Comparison of ENCODE assay signal across 1 cellular context in the genomic region with DNA sequence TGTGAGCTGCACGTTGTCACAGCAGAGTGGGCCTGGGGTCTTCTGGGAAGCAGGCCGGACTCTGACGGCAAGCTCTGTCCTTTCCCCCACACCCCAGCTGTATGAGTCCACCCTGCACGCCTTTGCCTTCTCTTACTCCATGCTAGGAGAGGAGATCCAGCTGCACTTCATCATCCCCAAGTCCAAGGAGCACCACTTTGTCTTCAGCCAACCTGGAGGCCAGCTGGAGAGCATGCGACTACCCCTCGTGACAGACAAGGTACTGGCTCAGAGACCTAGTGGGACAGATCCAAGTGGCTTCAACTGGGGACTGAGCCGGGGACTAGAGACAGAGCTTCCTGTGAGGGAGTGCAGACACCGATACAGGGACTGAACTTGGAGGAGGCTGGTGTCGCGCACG.
TF ChIP-seq lines count a peak whose summit lies in the region.

No MANE protein-coding gene starts in this region.

TF ChIP-seq in HepG2, 621 proteins besides CTCF, POLR2A, EP300 and RAD21 (continued from another document):
- TF ChIP-seq PAWR (CRISPR knock-in tag; IDR thresholded peaks at IDR 0.05; ENCODE audit: borderline replicate concordance) (no peak), ZNF652 (CRISPR knock-in tag; IDR thresholded peaks at IDR 0.05; ENCODE audit: borderline replicate concordance, low read depth) (no peak), ZNF775 (CRISPR knock-in tag; IDR thresholded peaks at IDR 0.05; ENCODE audit: borderline replicate concordance) (no peak), IKZF4 (CRISPR knock-in tag; IDR thresholded peaks at IDR 0.05; ENCODE audit: borderline replicate concordance, low read depth, not compliant biosample characterization) (no peak), KDM3A (CRISPR knock-in tag; IDR thresholded peaks at IDR 0.05; ENCODE audit: low read depth) (no peak), GATA4 (IDR thresholded peaks at IDR 0.05; ENCODE audit: borderline replicate concordance, low read depth) (no peak), SMYD3 (CRISPR knock-in tag; IDR thresholded peaks at IDR 0.05) (no peak), RBFOX2 (IDR thresholded peaks at IDR 0.05; ENCODE audit: low read depth, low read length) (no peak), DMTF1 (CRISPR knock-in tag; IDR thresholded peaks at IDR 0.05) (no peak), ZNF138 (CRISPR knock-in tag; IDR thresholded peaks at IDR 0.05; ENCODE audit: low read depth) (no peak), AGO2 (optimal IDR thresholded peaks at IDR 0.05; ENCODE audit: low read depth, low read length) (peak; percentile 4), ZNF841 (CRISPR knock-in tag; IDR thresholded peaks at IDR 0.05; ENCODE audit: borderline replicate concordance) (no peak), ZNF556 (CRISPR knock-in tag; IDR thresholded peaks at IDR 0.05; ENCODE audit: borderline replicate concordance) (no peak)
- TF ChIP-seq, protein P1, sequence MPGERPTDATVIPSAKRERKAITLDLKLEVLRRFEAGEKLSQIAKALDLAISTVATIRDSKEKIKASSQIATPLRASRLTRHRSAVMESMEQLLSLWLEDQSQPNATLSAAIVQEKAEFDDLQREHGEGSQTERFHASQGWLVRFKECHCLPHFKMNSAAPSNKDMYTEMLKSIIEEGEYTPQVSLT (CRISPR knock-in tag; IDR thresholded peaks at IDR 0.05; ENCODE audit: borderline replicate concordance, low read depth): no peak
- TF ChIP-seq, protein P2, sequence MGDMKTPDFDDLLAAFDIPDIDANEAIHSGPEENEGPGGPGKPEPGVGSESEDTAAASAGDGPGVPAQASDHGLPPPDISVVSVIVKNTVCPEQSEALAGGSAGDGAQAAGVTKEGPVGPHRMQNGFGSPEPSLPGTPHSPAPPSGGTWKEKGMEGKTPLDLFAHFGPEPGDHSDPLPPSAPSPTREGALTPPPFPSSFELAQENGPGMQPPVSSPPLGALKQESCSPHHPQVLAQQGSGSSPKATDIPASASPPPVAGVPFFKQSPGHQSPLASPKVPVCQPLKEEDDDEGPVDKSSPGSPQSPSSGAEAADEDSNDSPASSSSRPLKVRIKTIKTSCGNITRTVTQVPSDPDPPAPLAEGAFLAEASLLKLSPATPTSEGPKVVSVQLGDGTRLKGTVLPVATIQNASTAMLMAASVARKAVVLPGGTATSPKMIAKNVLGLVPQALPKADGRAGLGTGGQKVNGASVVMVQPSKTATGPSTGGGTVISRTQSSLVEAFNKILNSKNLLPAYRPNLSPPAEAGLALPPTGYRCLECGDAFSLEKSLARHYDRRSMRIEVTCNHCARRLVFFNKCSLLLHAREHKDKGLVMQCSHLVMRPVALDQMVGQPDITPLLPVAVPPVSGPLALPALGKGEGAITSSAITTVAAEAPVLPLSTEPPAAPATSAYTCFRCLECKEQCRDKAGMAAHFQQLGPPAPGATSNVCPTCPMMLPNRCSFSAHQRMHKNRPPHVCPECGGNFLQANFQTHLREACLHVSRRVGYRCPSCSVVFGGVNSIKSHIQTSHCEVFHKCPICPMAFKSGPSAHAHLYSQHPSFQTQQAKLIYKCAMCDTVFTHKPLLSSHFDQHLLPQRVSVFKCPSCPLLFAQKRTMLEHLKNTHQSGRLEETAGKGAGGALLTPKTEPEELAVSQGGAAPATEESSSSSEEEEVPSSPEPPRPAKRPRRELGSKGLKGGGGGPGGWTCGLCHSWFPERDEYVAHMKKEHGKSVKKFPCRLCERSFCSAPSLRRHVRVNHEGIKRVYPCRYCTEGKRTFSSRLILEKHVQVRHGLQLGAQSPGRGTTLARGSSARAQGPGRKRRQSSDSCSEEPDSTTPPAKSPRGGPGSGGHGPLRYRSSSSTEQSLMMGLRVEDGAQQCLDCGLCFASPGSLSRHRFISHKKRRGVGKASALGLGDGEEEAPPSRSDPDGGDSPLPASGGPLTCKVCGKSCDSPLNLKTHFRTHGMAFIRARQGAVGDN (CRISPR knock-in tag; IDR thresholded peaks at IDR 0.05): 0 out of 2 replicates have a peak, but pooled peaks have one; percentile 22
